8 cellular contexts compared by ENCODE assay signal in genomic region chr9:133787749-133788015, GRCh38. TPM values are rescaled to one million over a fixed set of nuclear protein-coding genes. Genes with fewer than 3 reads are reported as not detected.
DNase-seq lines count a peak whose midpoint lies in the region; ATAC-seq and TF ChIP-seq lines count a peak whose summit lies in the region.

No MANE protein-coding gene starts in this region.

- peaks cover 90% of the 10 kb centered on the region for H3K4me1 Mint-ChIP-seq in activated B cell treated with CpG ODN at 0.5 μM for 24 hours
- H3K4me1 Mint-ChIP-seq in activated CD4-positive, alpha-beta memory T cell treated with anti-CD3 and anti-CD28 coated beads, Interleukin-2, amount 10 ng/mL, durations not matched to agents 7 days and 5 days, result peaks cover 10% of the 10 kb centered on the region
- peaks cover 3% of the 10 kb centered on the region for H3K4me1 Mint-ChIP-seq in progenitor cell of endocrine pancreas (ENCODE audit: low read depth)

- H3K4me3 Mint-ChIP-seq in activated B cell treated with CpG ODN at 0.5 μM for 24 hours (no peak overlapping the region), progenitor cell of endocrine pancreas (ENCODE audit: low read depth) (no peak overlapping the region)
- H3K4me3 Mint-ChIP-seq in activated CD4-positive, alpha-beta memory T cell treated with anti-CD3 and anti-CD28 coated beads, Interleukin-2, amount 10 ng/mL, durations not matched to agents 7 days and 5 days, result no peak overlapping the region

- intact Hi-C loops in activated B cell treated with CpG ODN at 0.5 μM for 24 hours (cut with micrococcal nuclease), result loop anchor here (2.0 to 10.0 kb wide), 2 partner anchors 87 to 159 kb away; no protein-coding TSS in a partner anchor

- H3K36me3 Mint-ChIP-seq in activated B cell treated with CpG ODN at 0.5 μM for 24 hours (ENCODE audit: low read depth), result peaks cover 70% of the 10 kb centered on the region
- no peaks in the 10 kb centered on the region for H3K36me3 Mint-ChIP-seq in activated CD4-positive, alpha-beta memory T cell treated with anti-CD3 and anti-CD28 coated beads, Interleukin-2, amount 10 ng/mL, durations not matched to agents 7 days and 5 days (ENCODE audit: low read depth)
- H3K36me3 Mint-ChIP-seq in progenitor cell of endocrine pancreas (ENCODE audit: insufficient read depth), result peaks cover 17% of the 10 kb centered on the region

- H3K9me3 Mint-ChIP-seq in activated B cell treated with CpG ODN at 0.5 μM for 24 hours (no peaks in the 10 kb centered on the region), progenitor cell of endocrine pancreas (ENCODE audit: low read depth) (no peaks in the 10 kb centered on the region)
- H3K9me3 Mint-ChIP-seq in activated CD4-positive, alpha-beta memory T cell treated with anti-CD3 and anti-CD28 coated beads, Interleukin-2, amount 10 ng/mL, durations not matched to agents 7 days and 5 days, result no peaks in the 10 kb centered on the region

- POLR2A ChIA-PET in activated B cell treated with CpG ODN at 0.5 μM for 24 hours (lab: Charles Lee), result interaction anchor here (0.7 to 1.7 kb wide), 6 partner anchors 9 to 279 kb away, joined by 3 to 5 read pairs (median 4); no protein-coding TSS in a partner anchor
- POLR2A ChIA-PET in activated CD4-positive, alpha-beta memory T cell treated with anti-CD3 and anti-CD28 coated beads, Interleukin-2, amount 10 ng/mL, durations not matched to agents 7 days and 5 days (lab: Charles Lee), result no interaction called here

- CTCF ChIA-PET in activated B cell treated with CpG ODN at 0.5 μM for 24 hours (lab: Charles Lee), result interaction anchor here (1.0 to 10.5 kb wide), 2 partner anchors 34 to 207 kb away, joined by 3 to 126 read pairs; no protein-coding TSS in a partner anchor
- CTCF ChIA-PET in activated CD4-positive, alpha-beta memory T cell treated with anti-CD3 and anti-CD28 coated beads, Interleukin-2, amount 10 ng/mL, durations not matched to agents 7 days and 5 days (lab: Charles Lee), result no interaction called here

- no peak for TF ChIP-seq CTCF in activated B cell treated with CpG ODN at 0.5 μM for 24 hours (IDR thresholded peaks at IDR 0.05)
- TF ChIP-seq CTCF in progenitor cell of endocrine pancreas (IDR thresholded peaks at IDR 0.05; ENCODE audit: unreplicated experiment), result no peak

- H3K27ac Mint-ChIP-seq in activated B cell treated with CpG ODN at 0.5 μM for 24 hours (peak overlapping the region; percentile 68), progenitor cell of endocrine pancreas (no peak overlapping the region)
- no peak overlapping the region for H3K27ac Mint-ChIP-seq in activated CD4-positive, alpha-beta memory T cell treated with anti-CD3 and anti-CD28 coated beads, Interleukin-2, amount 10 ng/mL, durations not matched to agents 7 days and 5 days

- H3K27me3 Mint-ChIP-seq in activated B cell treated with CpG ODN at 0.5 μM for 24 hours (no peaks in the 10 kb centered on the region), progenitor cell of endocrine pancreas (no peaks in the 10 kb centered on the region)
- H3K27me3 Mint-ChIP-seq in activated CD4-positive, alpha-beta memory T cell treated with anti-CD3 and anti-CD28 coated beads, Interleukin-2, amount 10 ng/mL, durations not matched to agents 7 days and 5 days, result no peaks in the 10 kb centered on the region

- ATAC-seq in GM18498 (IDR thresholded peaks at IDR 0.05; ENCODE audit: unreplicated experiment), result peak; percentile 72
- ATAC-seq in HG02763 (IDR thresholded peaks at IDR 0.05; ENCODE audit: unreplicated experiment), result peak; percentile 39
- peak; percentile 80 for ATAC-seq in activated B cell treated with CpG ODN at 0.5 μM for 24 hours (ENCODE audit: low read depth)
- ATAC-seq in GM21390 (IDR thresholded peaks at IDR 0.05; ENCODE audit: unreplicated experiment), result no peak

- DNase-seq in activated B cell treated with CpG ODN at 0.5 μM for 24 hours, result peak; percentile 39
- peak; percentile 61 for DNase-seq in myocyte (ENCODE audit: low read depth)
- no peak for DNase-seq in activated CD4-positive, alpha-beta memory T cell treated with anti-CD3 and anti-CD28 coated beads, Interleukin-2, amount 10 ng/mL, durations not matched to agents 7 days and 5 days
- DNase-seq in NCI-H2029 (lab: John Stamatoyannopoulos, UW), result no peak
- DNase-seq in progenitor cell of endocrine pancreas (ENCODE audit: low spot score, unreplicated experiment), result no peak

RNA-seq across cellular contexts. Expression of gene SARDH, which starts 49.5 kb away (rescaled TPM):
- total RNA-seq in activated B cell treated with CpG ODN at 0.5 μM for 24 hours (not detected in 2 replicates), myocyte (55.6 and 70.3 TPM in 2 replicates), progenitor cell of endocrine pancreas (4.2 and 5.1 TPM in 2 replicates)
- polyA plus RNA-seq in myocyte (2012), result 27.4 TPM
- under 1 TPM; 0.50 to 0.88 TPM for total RNA-seq in activated CD4-positive, alpha-beta memory T cell treated with anti-CD3 and anti-CD28 coated beads, Interleukin-2, amount 10 ng/mL, durations not matched to agents 7 days and 5 days

Comparison
In these comparisons a context has a peak if more than half of its experiments do, and no peak if none do; other contexts are left out.
1. DNase-seq: peak in activated B cell treated with CpG ODN at 0.5 μM for 24 hours (single experiment) and myocyte (single experiment); none in activated CD4-positive, alpha-beta memory T cell treated with anti-CD3 and anti-CD28 coated beads, Interleukin-2, amount 10 ng/mL, durations not matched to agents 7 days and 5 days (single experiment), NCI-H2029 (single experiment) and progenitor cell of endocrine pancreas (single experiment).